8 cellular contexts compared by ENCODE assay signal in the genomic region with DNA sequence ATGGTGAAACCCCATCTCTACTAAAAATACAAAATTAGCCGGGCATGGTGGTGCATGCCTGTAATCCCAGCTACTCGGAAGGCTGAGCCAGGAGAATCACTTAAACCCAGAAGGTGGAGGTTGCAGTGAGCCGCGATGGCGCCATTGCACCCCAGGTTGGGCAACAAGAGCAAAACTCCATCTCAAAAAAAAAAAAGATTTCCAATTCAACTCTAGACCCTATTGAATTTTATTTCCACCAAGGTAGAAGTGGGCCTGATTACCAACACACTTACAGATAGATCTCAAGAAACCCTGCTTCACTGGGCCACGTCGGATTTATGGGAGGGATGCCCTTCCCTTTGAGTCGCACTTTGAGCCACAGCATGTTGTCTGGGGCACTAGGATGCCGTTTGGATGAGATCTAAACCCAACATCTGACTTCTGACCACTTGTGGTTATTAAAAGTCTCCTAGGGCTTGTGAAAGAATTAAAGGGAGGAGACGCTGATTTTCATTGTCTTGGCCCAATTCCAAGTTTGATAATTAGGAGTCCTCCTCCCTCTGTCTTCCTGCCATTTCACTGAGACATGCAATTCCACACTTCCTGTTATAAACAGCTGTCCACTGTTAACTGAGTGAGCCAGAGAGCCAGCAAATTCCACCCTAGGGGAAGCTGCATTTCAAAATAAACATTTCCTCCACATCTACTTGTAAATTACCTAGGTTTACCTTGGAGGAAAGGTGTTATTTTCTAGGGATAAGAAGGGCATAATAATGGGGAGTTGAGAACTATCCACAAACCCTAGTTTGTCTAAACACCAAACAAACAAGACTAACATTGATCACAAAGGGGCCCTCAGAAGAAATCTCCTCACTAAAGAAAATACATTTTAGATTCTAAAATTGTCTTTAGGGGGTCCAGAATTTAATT. TPM values are rescaled to one million over a fixed set of nuclear protein-coding genes. Genes with fewer than 3 reads are reported as not detected.
A peak's percentile ranks its signal among the peaks of the same experiment; 100 is the strongest.
DNase-seq lines count a peak whose midpoint lies in the region; ATAC-seq and TF ChIP-seq lines count a peak whose summit lies in the region.

No MANE protein-coding gene starts in this region.

- H3K27me3 ChIP-seq in osteoblast (ENCODE audit: insufficient read depth, low read length): no peaks in the 10 kb centered on the region
- no peaks in the 10 kb centered on the region for H3K27me3 ChIP-seq in CD4-positive, alpha-beta memory T cell (ENCODE audit: insufficient read depth, low read length)

- no peak overlapping the region for H3K27ac ChIP-seq in osteoblast (ENCODE audit: low read depth, low read length)
- no peak overlapping the region for H3K27ac ChIP-seq in CD4-positive, alpha-beta memory T cell (ENCODE audit: low read depth, low read length)

- peak; percentile 88 for DNase-seq in H4 (ENCODE audit: low spot score)
- peak; percentile 94 to 96 for DNase-seq in NCI-H524 (lab: John Stamatoyannopoulos, UW)
- DNase-seq in endothelial cell (ENCODE audit: low spot score): no peak
- peak; percentile 87 for DNase-seq in osteoblast (ENCODE audit: insufficient read length, low spot score, missing footprints)
- DNase-seq in GM13977 (ENCODE audit: low spot score): no peak
- no peak for DNase-seq in CD4-positive, alpha-beta memory T cell
- no peak for DNase-seq in activated naive CD4-positive, alpha-beta T cell treated with anti-CD3 and anti-CD28 coated beads, Interleukin-2, amount 50 U/mL, for 72 hours (ENCODE audit: low spot score in 2 of 2)

- H3K36me3 ChIP-seq in osteoblast (ENCODE audit: insufficient read depth, low read length): no peaks in the 10 kb centered on the region
- H3K36me3 ChIP-seq in CD4-positive, alpha-beta memory T cell (ENCODE audit: insufficient read depth, low read length): no peaks in the 10 kb centered on the region

- peak overlapping the region; percentile 56 for H3K4me2 ChIP-seq in osteoblast (ENCODE audit: insufficient read depth, low read length)

- POLR2A ChIA-PET in CD4-positive, alpha-beta memory T cell (lab: Charles Lee; ENCODE audit: partially characterized antibody): no interaction called here

- intact Hi-C loops in CD4-positive, alpha-beta memory T cell (cut with micrococcal nuclease): no loop called here

- in situ Hi-C loops in GM13977 (cut with MboI; ENCODE audit: low pct_unique_long_range_greater_than_20kb, low sequenced_read_pairs, unreplicated experiment): no loop called here

- H3K4me1 ChIP-seq in osteoblast (ENCODE audit: insufficient read depth, low read length): peaks cover 30% of the 10 kb centered on the region
- peaks cover 5% of the 10 kb centered on the region for H3K4me1 ChIP-seq in CD4-positive, alpha-beta memory T cell (ENCODE audit: insufficient read depth, low read length)

- CTCF ChIA-PET in CD4-positive, alpha-beta memory T cell (lab: Charles Lee; ENCODE audit: partially characterized antibody): no interaction called here

- TF ChIP-seq CTCF in endothelial cell (IDR thresholded peaks at IDR 0.05; ENCODE audit: unreplicated experiment) (no peak), osteoblast (IDR thresholded peaks at IDR 0.05; ENCODE audit: extremely low read depth, low read depth, low read length) (no peak), GM13977 (IDR thresholded peaks at IDR 0.05; ENCODE audit: extremely low read depth, insufficient read depth, missing control alignments) (no peak)

- peak overlapping the region; percentile 18 for H3K4me3 ChIP-seq in osteoblast (ENCODE audit: insufficient read depth, low read length)
- H3K4me3 ChIP-seq in CD4-positive, alpha-beta memory T cell (ENCODE audit: low read length in 2 of 2): no peak overlapping the region

- H3K4me1 Mint-ChIP-seq in endothelial cell (ENCODE audit: unreplicated experiment): peaks cover 29% of the 10 kb centered on the region
- peaks cover 4 to 8% (median 7%) of the 10 kb centered on the region in 4 donors for H3K4me1 Mint-ChIP-seq in CD4-positive, alpha-beta memory T cell

- no peak overlapping the region for H3K4me3 Mint-ChIP-seq in endothelial cell (ENCODE audit: unreplicated experiment)
- H3K4me3 Mint-ChIP-seq in CD4-positive, alpha-beta memory T cell: peak overlapping the region in 1 of 8 donors; percentile 9

- peaks cover 6% of the 10 kb centered on the region for H3K27me3 Mint-ChIP-seq in endothelial cell (ENCODE audit: unreplicated experiment)
- H3K27me3 Mint-ChIP-seq in CD4-positive, alpha-beta memory T cell: peaks cover 2 to 4% of the 10 kb centered on the region in 2 donors

- no peaks in the 10 kb centered on the region for H4K20me1 ChIP-seq in osteoblast (ENCODE audit: insufficient read depth, low read length)

- H2AFZ ChIP-seq in osteoblast (ENCODE audit: low read length): peak overlapping the region; percentile 17

- H3K27ac Mint-ChIP-seq in endothelial cell (ENCODE audit: unreplicated experiment): peak overlapping the region; percentile 92
- no peak overlapping the region for H3K27ac Mint-ChIP-seq in CD4-positive, alpha-beta memory T cell
- H3K27ac Mint-ChIP-seq in activated naive CD4-positive, alpha-beta T cell treated with anti-CD3 and anti-CD28 coated beads, Interleukin-2, amount 50 U/mL, for 72 hours: no peak overlapping the region

- no peaks in the 10 kb centered on the region for H3K79me2 ChIP-seq in osteoblast (ENCODE audit: insufficient read depth, low read length)

- H3K9me3 Mint-ChIP-seq in endothelial cell (ENCODE audit: unreplicated experiment): no peaks in the 10 kb centered on the region
- no peaks in the 10 kb centered on the region for H3K9me3 Mint-ChIP-seq in CD4-positive, alpha-beta memory T cell
- no peaks in the 10 kb centered on the region for H3K9me3 Mint-ChIP-seq in activated naive CD4-positive, alpha-beta T cell treated with anti-CD3 and anti-CD28 coated beads, Interleukin-2, amount 50 U/mL, for 72 hours

- no peaks in the 10 kb centered on the region for H3K36me3 Mint-ChIP-seq in endothelial cell (ENCODE audit: low read depth, unreplicated experiment)
- H3K36me3 Mint-ChIP-seq in CD4-positive, alpha-beta memory T cell: no peaks in the 10 kb centered on the region
- no peaks in the 10 kb centered on the region for H3K36me3 Mint-ChIP-seq in activated naive CD4-positive, alpha-beta T cell treated with anti-CD3 and anti-CD28 coated beads, Interleukin-2, amount 50 U/mL, for 72 hours

- ATAC-seq in HG02798 (IDR thresholded peaks at IDR 0.05; ENCODE audit: poor library complexity, unreplicated experiment): no peak
- ATAC-seq in activated naive CD4-positive, alpha-beta T cell treated with anti-CD3 and anti-CD28 coated beads, Interleukin-2, amount 50 U/mL, for 72 hours: no peak

- no peaks in the 10 kb centered on the region for H3K9me3 ChIP-seq in osteoblast (ENCODE audit: low read depth, low read length)
- H3K9me3 ChIP-seq in CD4-positive, alpha-beta memory T cell (ENCODE audit: control insufficient read depth in 1 of 2, low read length in 2 of 2): no peaks in the 10 kb centered on the region

RNA-seq across cellular contexts. Expression of a gene that starts 5.2 kb away (rescaled TPM):
- 14.0 and 19.1 TPM in 2 replicates for total RNA-seq in H4 (2014; rRNA removed; shearing (Covaris generic))
- total RNA-seq in endothelial cell (ENCODE audit: unreplicated experiment): 115 TPM
- total RNA-seq in osteoblast: 53.0 and 55.0 TPM in 2 replicates
- 100 to 1,000 TPM; 104 to 117 TPM for total RNA-seq in CD4-positive, alpha-beta memory T cell
- polyA plus RNA-seq in CD4-positive, alpha-beta memory T cell: 10 to 100 TPM in 1 of 2 donors, under 1 TPM in 1; 0.38 to 17.1 TPM
- total RNA-seq in activated naive CD4-positive, alpha-beta T cell treated with anti-CD3 and anti-CD28 coated beads, Interleukin-2, amount 50 U/mL, for 72 hours: 10 to 100 TPM; 51.8 to 72.1 TPM

RNA-seq across cellular contexts. Expression of a gene that starts 55.8 kb away (rescaled TPM):
- total RNA-seq in H4 (2014; rRNA removed; shearing (Covaris generic)): 2,952 and 3,019 TPM in 2 replicates
- total RNA-seq in endothelial cell (ENCODE audit: unreplicated experiment): 626 TPM
- 1,079 and 1,591 TPM in 2 replicates for total RNA-seq in osteoblast
- total RNA-seq in CD4-positive, alpha-beta memory T cell: 100 to 1,000 TPM; 291 to 305 TPM
- polyA plus RNA-seq in CD4-positive, alpha-beta memory T cell: 1,000 to 10,000 TPM; 1,071 to 1,157 TPM
- total RNA-seq in activated naive CD4-positive, alpha-beta T cell treated with anti-CD3 and anti-CD28 coated beads, Interleukin-2, amount 50 U/mL, for 72 hours: 1,000 to 10,000 TPM; 1,473 to 3,739 TPM

Comparison
In these comparisons a context has a peak if more than half of its experiments do, and no peak if none do; other contexts are left out.
1. DNase-seq: peak in H4 (single experiment), NCI-H524 (2 of 2) and osteoblast (single experiment); none in endothelial cell (single experiment), GM13977 (single experiment), CD4-positive, alpha-beta memory T cell (0 of 5) and activated naive CD4-positive, alpha-beta T cell treated with anti-CD3 and anti-CD28 coated beads, Interleukin-2, amount 50 U/mL, for 72 hours (0 of 2).